In the genomic region with DNA sequence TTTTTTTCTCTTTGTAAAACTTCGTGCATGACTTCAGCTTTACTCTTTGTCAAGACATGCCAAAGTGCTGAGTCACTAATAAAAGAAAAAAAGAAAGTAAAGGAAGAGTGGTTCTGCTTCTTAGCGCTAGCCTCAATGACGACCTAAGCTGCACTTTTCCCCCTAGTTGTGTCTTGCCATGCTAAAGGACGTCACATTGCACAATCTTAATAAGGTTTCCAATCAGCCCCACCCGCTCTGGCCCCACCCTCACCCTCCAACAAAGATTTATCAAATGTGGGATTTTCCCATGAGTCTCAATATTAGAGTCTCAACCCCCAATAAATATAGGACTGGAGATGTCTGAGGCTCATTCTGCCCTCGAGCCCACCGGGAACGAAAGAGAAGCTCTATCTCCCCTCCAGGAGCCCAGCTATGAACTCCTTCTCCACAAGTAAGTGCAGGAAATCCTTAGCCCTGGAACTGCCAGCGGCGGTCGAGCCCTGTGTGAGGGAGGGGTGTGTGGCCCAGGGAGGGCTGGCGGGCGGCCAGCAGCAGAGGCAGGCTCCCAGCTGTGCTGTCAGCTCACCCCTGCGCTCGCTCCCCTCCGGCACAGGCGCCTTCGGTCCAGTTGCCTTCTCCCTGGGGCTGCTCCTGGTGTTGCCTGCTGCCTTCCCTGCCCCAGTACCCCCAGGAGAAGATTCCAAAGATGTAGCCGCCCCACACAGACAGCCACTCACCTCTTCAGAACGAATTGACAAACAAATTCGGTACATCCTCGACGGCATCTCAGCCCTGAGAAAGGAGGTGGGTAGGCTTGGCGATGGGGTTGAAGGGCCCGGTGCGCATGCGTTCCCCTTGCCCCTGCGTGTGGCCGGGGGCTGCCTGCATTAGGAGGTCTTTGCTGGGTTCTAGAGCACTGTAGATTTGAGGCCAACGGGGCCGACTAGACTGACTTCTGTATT, we compare ENCODE assay signal across 8 cellular contexts. TPM values are rescaled to one million over a fixed set of nuclear protein-coding genes. Genes with fewer than 3 reads are reported as not detected.
DNase-seq lines count a peak whose midpoint lies in the region; ATAC-seq and TF ChIP-seq lines count a peak whose summit lies in the region.

A gene (plus strand): TSS at position 352 of the 944 bp plus-strand sequence. CDS start 63 bp downstream, at position 415.

- ATAC-seq in CD4-positive, alpha-beta T cell (ENCODE audit: poor library complexity) = peak; percentile 56
- peak; percentile 53 to 55 for ATAC-seq in gastrocnemius medialis
- no peak for ATAC-seq in HG03196 (IDR thresholded peaks at IDR 0.05; ENCODE audit: unreplicated experiment)

- H3K4me1 ChIP-seq in HUES6 (ENCODE audit: control insufficient read depth, insufficient read depth, low read length) (peaks cover 38% of the 10 kb centered on the region), Peyer's patch (peaks cover 0 to 20% (median 1%) of the 10 kb centered on the region in 4 donors), breast epithelium (peaks cover 0 to 5% of the 10 kb centered on the region in 2 donors), gastrocnemius medialis (peaks cover 49 to 53% of the 10 kb centered on the region in 2 donors)

- no peak within 1 kb of the TSS for H3K27ac ChIP-seq in CD4-positive, alpha-beta T cell (ENCODE audit: low read depth, low read length)
- H3K27ac ChIP-seq in HUES6 (ENCODE audit: low read depth, low read length) = peak within 1 kb of the TSS; percentile 56; the same call in 1 of the 2 replicates
- peak within 1 kb of the TSS; percentile 26 to 68 (median 49) for H3K27ac ChIP-seq in Peyer's patch
- peak within 1 kb of the TSS; percentile 63 to 90 for H3K27ac ChIP-seq in breast epithelium
- H3K27ac ChIP-seq in gastrocnemius medialis = peak within 1 kb of the TSS; percentile 29 to 71 (median 46)

- peaks cover 18% of the 10 kb centered on the region for H3K4me1 Mint-ChIP-seq in CD4-positive, alpha-beta T cell (ENCODE audit: low read depth)
- H3K4me1 Mint-ChIP-seq in immature natural killer cell = peaks cover 17% of the 10 kb centered on the region in 2 donors

- CTCF ChIA-PET in CD4-positive, alpha-beta T cell (lab: Charles Lee) = interaction anchor here (1.1 to 1.8 kb wide), 3 partner anchors 167 to 329 kb away, joined by 3 to 9 read pairs (median 4); no protein-coding TSS in a partner anchor

- H3K27ac Mint-ChIP-seq in CD4-positive, alpha-beta T cell = no peak within 1 kb of the TSS
- H3K27ac Mint-ChIP-seq in immature natural killer cell = peak within 1 kb of the TSS in 1 of 6 donors; percentile 5

- POLR2A ChIA-PET in CD4-positive, alpha-beta T cell (lab: Charles Lee) = no interaction called here

- no peaks in the 10 kb centered on the region for H3K9me3 ChIP-seq in CD4-positive, alpha-beta T cell (ENCODE audit: control insufficient read depth, low read length)
- no peaks in the 10 kb centered on the region for H3K9me3 ChIP-seq in HUES6 (ENCODE audit: control insufficient read depth, insufficient read depth, low read depth, low read length)
- no peaks in the 10 kb centered on the region for H3K9me3 ChIP-seq in Peyer's patch
- H3K9me3 ChIP-seq in breast epithelium = no peaks in the 10 kb centered on the region
- H3K9me3 ChIP-seq in gastrocnemius medialis = no peaks in the 10 kb centered on the region

- H3K27me3 ChIP-seq in CD4-positive, alpha-beta T cell (ENCODE audit: control insufficient read depth, insufficient read depth, low read length) = peaks cover 10% of the 10 kb centered on the region
- H3K27me3 ChIP-seq in HUES6 (ENCODE audit: control insufficient read depth, insufficient read depth, low read length) = no peaks in the 10 kb centered on the region
- H3K27me3 ChIP-seq in Peyer's patch = no peaks in the 10 kb centered on the region
- H3K27me3 ChIP-seq in breast epithelium = no peaks in the 10 kb centered on the region
- no peaks in the 10 kb centered on the region for H3K27me3 ChIP-seq in gastrocnemius medialis

- peaks cover 15% of the 10 kb centered on the region; the same call in 1 of the 2 replicates for H3K36me3 ChIP-seq in HUES6 (ENCODE audit: control insufficient read depth, insufficient read depth, low read length)
- no peaks in the 10 kb centered on the region for H3K36me3 ChIP-seq in Peyer's patch
- H3K36me3 ChIP-seq in breast epithelium = no peaks in the 10 kb centered on the region
- H3K36me3 ChIP-seq in gastrocnemius medialis = no peaks in the 10 kb centered on the region

- TF ChIP-seq POLR2A in Peyer's patch (IDR thresholded peaks at IDR 0.05) (no peak), breast epithelium (IDR thresholded peaks at IDR 0.05) (no peak), gastrocnemius medialis (IDR thresholded peaks at IDR 0.05) (no peak)

- TF ChIP-seq CTCF in CD4-positive, alpha-beta T cell (IDR thresholded peaks at IDR 0.05) = no peak
- TF ChIP-seq CTCF in Peyer's patch (IDR thresholded peaks at IDR 0.05) (no peak), breast epithelium (IDR thresholded peaks at IDR 0.05) (no peak), gastrocnemius medialis (IDR thresholded peaks at IDR 0.05 in 4 of 5, conservative IDR thresholded peaks at IDR 0.05 in 1 of 5) (no peak)

- in situ Hi-C loops in gastrocnemius medialis (cut with MboI; ENCODE audit: low sequenced_read_pairs in 4 of 4) = loop anchor here (5.0 to 25.0 kb wide), 4 partner anchors 162 to 335 kb away; no protein-coding TSS in a partner anchor

- peak in 4 of 10 experiments; percentile 3 to 18 (median 8) for DNase-seq in CD4-positive, alpha-beta T cell
- peak; percentile 41 to 77 (median 62) for DNase-seq in Peyer's patch
- DNase-seq in breast epithelium (ENCODE audit: low spot score in 2 of 2) = peak; percentile 54 to 65
- DNase-seq in immature natural killer cell = no peak
- DNase-seq in gastrocnemius medialis = peak; percentile 44 to 64
- no peak for DNase-seq in GM19238 (ENCODE audit: insufficient read length, low spot score)

- intact Hi-C loops in CD4-positive, alpha-beta T cell (cut with DNase I, micrococcal nuclease) = loop anchor here (1.0 to 10.0 kb wide), 4 partner anchors 70 to 622 kb away; no protein-coding TSS in a partner anchor
- intact Hi-C loops in breast epithelium (cut with DNase I; ENCODE audit: low total_unique reads) = no loop called here
- intact Hi-C loops in gastrocnemius medialis (cut with DNase I; ENCODE audit: low total_unique reads) = loop anchor here (1.0 to 5.0 kb wide), 4 partner anchors 95 to 167 kb away; a partner anchor contains a TSS

- peaks cover 42% of the 10 kb centered on the region for H3K27me3 Mint-ChIP-seq in CD4-positive, alpha-beta T cell
- H3K27me3 Mint-ChIP-seq in immature natural killer cell (ENCODE audit: low read depth in 3 of 3) = peaks cover 4 to 8% (median 6%) of the 10 kb centered on the region in 3 donors

- H3K9me3 Mint-ChIP-seq in CD4-positive, alpha-beta T cell = no peaks in the 10 kb centered on the region
- H3K9me3 Mint-ChIP-seq in immature natural killer cell = no peaks in the 10 kb centered on the region

- peak within 1 kb of the TSS; percentile 67 for H3K4me3 Mint-ChIP-seq in CD4-positive, alpha-beta T cell
- H3K4me3 Mint-ChIP-seq in immature natural killer cell = peak within 1 kb of the TSS; percentile 44 to 67 (median 47)

- H3K4me3 ChIP-seq in HUES6 (ENCODE audit: low read depth, low read length) = peak within 1 kb of the TSS; percentile 46
- peak within 1 kb of the TSS in 3 of 4 donors; percentile 27 to 39 (median 28) for H3K4me3 ChIP-seq in Peyer's patch
- peak within 1 kb of the TSS; percentile 36 to 63 (median 41) for H3K4me3 ChIP-seq in breast epithelium
- H3K4me3 ChIP-seq in gastrocnemius medialis = peak within 1 kb of the TSS; percentile 35 to 69 (median 40)

- no peaks in the 10 kb centered on the region for H3K36me3 Mint-ChIP-seq in CD4-positive, alpha-beta T cell (ENCODE audit: low read depth)
- H3K36me3 Mint-ChIP-seq in immature natural killer cell = no peaks in the 10 kb centered on the region

- H3K9ac ChIP-seq in HUES6 (ENCODE audit: low read length) = peak within 1 kb of the TSS; percentile 82

RNA-seq across cellular contexts. Expression of the gene that starts here (rescaled TPM):
- total RNA-seq in CD4-positive, alpha-beta T cell = not detected
- total RNA-seq in Peyer's patch = 1 to 10 TPM in 1 of 4 donors, under 1 TPM in 1, not detected in 2; 0.94 to 5.0 TPM
- 10 to 100 TPM in 2 of 3 donors, 1 to 10 TPM in 1; 3.8 to 55.3 (median 11.8) TPM for total RNA-seq in breast epithelium
- polyA plus RNA-seq in immature natural killer cell = not detected
- 1 to 10 TPM in 2 of 4 donors, not detected in 2; 2.4 to 3.1 TPM for total RNA-seq in gastrocnemius medialis

Comparison
In these comparisons a context has a peak if more than half of its experiments do, and no peak if none do; other contexts are left out.
1. Peak in ATAC-seq in CD4-positive, alpha-beta T cell; RNA of the gene not detected or under 1 TPM.
2. DNase-seq: peak in Peyer's patch (3 of 3), breast epithelium (2 of 2) and gastrocnemius medialis (2 of 2); none in immature natural killer cell (0 of 3) and GM19238 (single experiment).
3. Peak in every context shown above with its lines, with median percentiles within 50 percentile points of each other: H3K4me3 ChIP-seq.